Comparison of ENCODE assay signal across 30 cellular contexts in the genomic region with DNA sequence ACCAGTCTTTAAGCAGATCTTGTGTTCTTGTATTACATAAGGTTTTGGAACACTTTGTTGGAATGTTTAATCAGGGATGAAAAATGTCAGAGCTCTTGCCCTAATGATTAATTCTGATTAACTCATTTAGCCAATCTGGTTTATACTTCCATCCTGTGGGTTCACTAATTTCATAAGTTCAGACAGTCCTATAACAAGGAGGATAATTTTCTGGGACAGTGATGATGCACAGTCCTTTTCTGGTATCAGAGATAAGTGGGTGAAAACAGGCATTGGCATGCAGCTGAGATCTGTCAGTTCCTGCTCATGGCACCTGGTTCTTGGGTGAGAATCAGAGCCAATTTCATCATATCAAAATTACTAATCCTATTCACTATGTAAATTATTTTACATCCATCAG.
"Had no signal": no experiment of that assay in that cellular context is flagged by ENCODE, and none has a peak within 500 bp of the region (broad histone marks: within the 10 kb centered on the region; RNA-seq: fewer than 3 reads in every experiment).

No MANE protein-coding gene starts in this region.

- DNase-seq: activated B cell treated with CpG ODN at 0.5 μM for 24 hours; activated CD4-positive, alpha-beta T cell treated with anti-CD3 and anti-CD28 coated beads for 1 hour; activated CD4-positive, alpha-beta T cell treated with anti-CD3 and anti-CD28 coated beads, Interleukin-2, amount 10 ng/mL, durations not matched to agents 24 days and 14 days; activated CD4-positive, alpha-beta T cell treated with anti-CD3 and anti-CD28 coated beads, Interleukin-2, amount 50 U/mL, for 48 hours; activated CD8-positive, alpha-beta memory T cell treated with anti-CD3 and anti-CD28 coated beads, Interleukin-2, amount 10 ng/mL, durations not matched to agents 7 days and 5 days; activated effector memory CD4-positive, alpha-beta T cell treated with Interleukin-2 at 50 U/mL for 16 hours; activated naive CD4-positive, alpha-beta T cell; activated T-cell treated with anti-CD3 and anti-CD28 coated beads, Interleukin-2, amount 50 U/mL, for 24 hours; amniotic stem cell; caudate nucleus; IMR-90; Kasumi-1; KBM-7; NCI-H1048; NCI-H146; NCI-H1930; NCI-H2171; NCI-H345; NCI-H510A; NCI-H526 treated with DMSO at 0.1 percent for 48 hours; NCI-H82; SHP77 treated with DMSO at 0.1 percent for 48 hours; T-cell; T-helper 2 cell; T1000 had no signal

- H3K4me3 ChIP-seq: ascending aorta had no signal

- H3K4me1 ChIP-seq: ascending aorta had no signal

- H3K27me3 ChIP-seq: ascending aorta had no signal

- H3K27ac Mint-ChIP-seq: activated B cell treated with CpG ODN at 0.5 μM for 24 hours; activated CD4-positive, alpha-beta T cell treated with anti-CD3 and anti-CD28 coated beads, Interleukin-2, amount 10 ng/mL, durations not matched to agents 24 days and 14 days; activated CD8-positive, alpha-beta memory T cell treated with anti-CD3 and anti-CD28 coated beads, Interleukin-2, amount 10 ng/mL, durations not matched to agents 7 days and 5 days; activated naive CD4-positive, alpha-beta T cell treated with anti-CD3 and anti-CD28 coated beads, Interleukin-2, amount 50 U/mL, for 24 hours; activated T-cell treated with anti-CD3 and anti-CD28 coated beads, Interleukin-2, amount 50 U/mL, for 24 hours; activated T-helper 1 cell treated with anti-CD3 and anti-CD28 coated beads, Interleukin-12 subunit alpha, Interleukin-12 subunit beta, Interleukin-2, Interleukin-4 antibody, amounts not matched to agents 30 ng/mL and 10 ng/mL and 1 ng/mL, durations not matched to agents 14 hours and 24 hours and 36 hours; brain; T-cell had no signal

- H3K9me3 ChIP-seq: ascending aorta had no signal

- H3K27ac ChIP-seq: ascending aorta had no signal

- H3K27me3 Mint-ChIP-seq: activated B cell treated with CpG ODN at 0.5 μM for 24 hours; activated CD4-positive, alpha-beta T cell treated with anti-CD3 and anti-CD28 coated beads, Interleukin-2, amount 10 ng/mL, durations not matched to agents 24 days and 14 days; brain had no signal

- ATAC-seq: activated CD8-positive, alpha-beta memory T cell treated with anti-CD3 and anti-CD28 coated beads, Interleukin-2, amount 10 ng/mL, durations not matched to agents 7 days and 5 days; T-cell had no signal

- FAIRE-seq: TTC549 had no signal

- H3K36me3 Mint-ChIP-seq: activated CD8-positive, alpha-beta memory T cell treated with anti-CD3 and anti-CD28 coated beads, Interleukin-2, amount 10 ng/mL, durations not matched to agents 7 days and 5 days; activated naive CD4-positive, alpha-beta T cell treated with anti-CD3 and anti-CD28 coated beads, Interleukin-2, amount 50 U/mL, for 24 hours; brain; T-cell had no signal

- H3K36me3 ChIP-seq: ascending aorta had no signal

- H3K4me3 Mint-ChIP-seq: activated B cell treated with CpG ODN at 0.5 μM for 24 hours; activated CD4-positive, alpha-beta T cell treated with anti-CD3 and anti-CD28 coated beads, Interleukin-2, amount 10 ng/mL, durations not matched to agents 24 days and 14 days; activated CD8-positive, alpha-beta memory T cell treated with anti-CD3 and anti-CD28 coated beads, Interleukin-2, amount 10 ng/mL, durations not matched to agents 7 days and 5 days; activated naive CD4-positive, alpha-beta T cell treated with anti-CD3 and anti-CD28 coated beads, Interleukin-2, amount 50 U/mL, for 24 hours; activated T-cell treated with anti-CD3 and anti-CD28 coated beads, Interleukin-2, amount 50 U/mL, for 24 hours; activated T-helper 1 cell treated with anti-CD3 and anti-CD28 coated beads, Interleukin-12 subunit alpha, Interleukin-12 subunit beta, Interleukin-2, Interleukin-4 antibody, amounts not matched to agents 30 ng/mL and 10 ng/mL and 1 ng/mL, durations not matched to agents 14 hours and 24 hours and 36 hours; brain; T-cell had no signal

- H3K9me3 Mint-ChIP-seq: activated B cell treated with CpG ODN at 0.5 μM for 24 hours; activated CD4-positive, alpha-beta T cell treated with anti-CD3 and anti-CD28 coated beads, Interleukin-2, amount 10 ng/mL, durations not matched to agents 24 days and 14 days; activated naive CD4-positive, alpha-beta T cell treated with anti-CD3 and anti-CD28 coated beads, Interleukin-2, amount 50 U/mL, for 24 hours; activated T-cell treated with anti-CD3 and anti-CD28 coated beads, Interleukin-2, amount 50 U/mL, for 24 hours; activated T-helper 1 cell treated with anti-CD3 and anti-CD28 coated beads, Interleukin-12 subunit alpha, Interleukin-12 subunit beta, Interleukin-2, Interleukin-4 antibody, amounts not matched to agents 30 ng/mL and 10 ng/mL and 1 ng/mL, durations not matched to agents 14 hours and 24 hours and 36 hours; brain; T-cell had no signal

- H3K4me1 Mint-ChIP-seq: activated B cell treated with CpG ODN at 0.5 μM for 24 hours; activated CD4-positive, alpha-beta T cell treated with anti-CD3 and anti-CD28 coated beads, Interleukin-2, amount 10 ng/mL, durations not matched to agents 24 days and 14 days; activated CD8-positive, alpha-beta memory T cell treated with anti-CD3 and anti-CD28 coated beads, Interleukin-2, amount 10 ng/mL, durations not matched to agents 7 days and 5 days; activated naive CD4-positive, alpha-beta T cell treated with anti-CD3 and anti-CD28 coated beads, Interleukin-2, amount 50 U/mL, for 24 hours; brain; T-cell had no signal
